11 cellular contexts compared by ENCODE assay signal in the genomic region with DNA sequence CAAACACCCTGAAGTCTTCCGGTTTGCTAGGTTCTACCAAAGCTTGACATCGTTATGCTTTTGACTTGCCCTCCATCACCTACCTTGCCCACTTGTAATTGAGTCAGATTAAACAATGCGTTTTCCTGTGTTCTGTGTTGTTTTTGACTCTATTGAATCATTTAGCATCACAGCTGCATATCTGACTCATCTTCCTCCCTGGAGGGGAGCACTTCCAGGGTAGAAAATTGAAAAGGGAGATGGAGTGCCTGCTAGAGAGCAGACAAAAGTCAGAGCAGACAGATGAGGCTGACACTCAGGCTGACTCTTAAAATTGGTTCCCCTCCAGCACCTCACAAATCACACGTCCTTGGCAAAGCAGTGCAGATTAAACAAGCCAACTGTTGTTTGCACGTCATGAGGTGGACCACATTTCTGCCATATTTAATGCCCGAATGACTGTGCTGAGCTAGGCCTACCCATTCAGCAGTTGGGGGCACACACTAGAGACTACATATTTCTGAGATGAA. TPM values are rescaled to one million over a fixed set of nuclear protein-coding genes. Genes with fewer than 3 reads are reported as not detected.
DNase-seq lines count a peak whose midpoint lies in the region; TF ChIP-seq lines count a peak whose summit lies in the region.
"Had no signal": no experiment of that assay in that cellular context is flagged by ENCODE, and none has a peak within 500 bp of the region (broad histone marks: within the 10 kb centered on the region; RNA-seq: fewer than 3 reads in every experiment).

No MANE protein-coding gene starts in this region.

- no peak overlapping the region for H3K4me3 ChIP-seq in AG04450 (ENCODE audit: low read depth, low read length)
- H3K4me3 ChIP-seq in mammary epithelial cell (replicated peaks in 1 of 3; ENCODE audit: insufficient read depth in 1 of 3, low read depth in 2 of 3, low read length in 3 of 3), result no peak overlapping the region
- H3K4me3 ChIP-seq in kidney epithelial cell (ENCODE audit: low read depth, low read length), result no peak overlapping the region

- H3K27ac ChIP-seq in AG04450 (ENCODE audit: low read depth, low read length) (peak overlapping the region; percentile 33), mammary epithelial cell (ENCODE audit: insufficient read depth, low read depth, low read length) (no peak overlapping the region)

- no peaks in the 10 kb centered on the region for H3K36me3 Mint-ChIP-seq in Calu3 (ENCODE audit: insufficient read depth, unreplicated experiment)

- H3K4me1 ChIP-seq in mammary epithelial cell (ENCODE audit: insufficient read depth, low read length), result peaks cover 40% of the 10 kb centered on the region

- POLR2A ChIA-PET in AG04450 (lab: Yijun Ruan, JAX), result interaction anchor here (0.5 to 1.9 kb wide), 3 partner anchors 42 to 711 kb away, joined by 3 to 4 read pairs (median 3); partner anchors contain the start of gene ALS2

- H3K27ac Mint-ChIP-seq in Calu3 (ENCODE audit: unreplicated experiment), result no peak overlapping the region
- H3K27ac Mint-ChIP-seq: activated CD4-positive, alpha-beta T cell treated with anti-CD3 and anti-CD28 coated beads for 36 hours; activated naive CD4-positive, alpha-beta T cell treated with anti-CD3 and anti-CD28 coated beads, Interleukin-2, amount 10 ng/mL, durations not matched to agents 7 days and 5 days had no signal

- H3K9ac ChIP-seq in mammary epithelial cell (ENCODE audit: insufficient read depth, low read length), result no peak overlapping the region

- BruUV-seq in mammary epithelial cell (replicated peaks; lab: Mats Ljungman, UMichigan) (no TSS peak), Calu3 (replicated peaks; lab: Mats Ljungman, UMichigan) (no TSS peak)

- H3K27me3 Mint-ChIP-seq in Calu3 (ENCODE audit: unreplicated experiment), result no peaks in the 10 kb centered on the region
- H3K27me3 Mint-ChIP-seq: activated CD4-positive, alpha-beta T cell treated with anti-CD3 and anti-CD28 coated beads for 36 hours had no signal

- H3K4me1 Mint-ChIP-seq in Calu3 (ENCODE audit: low read depth, unreplicated experiment), result no peaks in the 10 kb centered on the region
- H3K4me1 Mint-ChIP-seq: activated naive CD4-positive, alpha-beta T cell treated with anti-CD3 and anti-CD28 coated beads, Interleukin-2, amount 10 ng/mL, durations not matched to agents 7 days and 5 days had no signal

- dilution Hi-C loops in mammary epithelial cell (cut with HindIII; ENCODE audit: low sequenced_read_pairs), result no loop called here

- CTCF ChIA-PET in AG04450 (lab: Charles Lee), result no interaction called here
- CTCF ChIA-PET in mammary epithelial cell (lab: Charles Lee; ENCODE audit: low non-redundant PET), result no interaction called here
- CTCF ChIA-PET in Calu3 (lab: Charles Lee), result interaction anchor here (0.8 kb wide), 1 partner anchor 108 kb away, joined by 3 read pairs; no protein-coding TSS in a partner anchor

- H3K36me3 ChIP-seq in mammary epithelial cell (ENCODE audit: insufficient read depth, low read length) (peaks cover 2% of the 10 kb centered on the region), kidney epithelial cell (ENCODE audit: control insufficient read depth, insufficient read depth, low read length) (no peaks in the 10 kb centered on the region)

- TF ChIP-seq CTCF in AG04450 (IDR thresholded peaks at IDR 0.05; ENCODE audit: low read depth, low read length) (no peak), mammary epithelial cell (conservative IDR thresholded peaks at IDR 0.05 in 1 of 2, IDR thresholded peaks at IDR 0.05 in 1 of 2; ENCODE audit: extremely low read depth in 1 of 2, insufficient read depth in 1 of 2, low read depth in 1 of 2, low read length in 2 of 2) (no peak), kidney epithelial cell (IDR thresholded peaks at IDR 0.05; ENCODE audit: insufficient read depth, low read length, poor library complexity, severe bottlenecking) (no peak), GM10266 (IDR thresholded peaks at IDR 0.05; ENCODE audit: control insufficient read depth, insufficient read depth, low read depth, missing control alignments) (no peak), Calu3 (IDR thresholded peaks at IDR 0.05; ENCODE audit: unreplicated experiment) (no peak)

- no peaks in the 10 kb centered on the region for H3K79me2 ChIP-seq in mammary epithelial cell (ENCODE audit: insufficient read depth, low read length)

- 34% methylated on average over 6 of the region's 6 CpGs for WGBS in mammary epithelial cell (ENCODE audit: low coverage, missing lambda C conversion rate)

- peak overlapping the region; percentile 14 for H3K4me2 ChIP-seq in mammary epithelial cell (ENCODE audit: insufficient read depth, low read depth, low read length)

- intact Hi-C loops in mammary epithelial cell (cut with micrococcal nuclease), result loop anchor here (5.0 kb wide), 1 partner anchor 54 kb away; the partner anchor contains the start of gene TMEM237
- intact Hi-C loops in Calu3 (cut with micrococcal nuclease; ENCODE audit: unreplicated experiment), result no loop called here

- H4K20me1 ChIP-seq in mammary epithelial cell (ENCODE audit: insufficient read depth, low read length), result no peaks in the 10 kb centered on the region

- peak overlapping the region; percentile 47 for H2AFZ ChIP-seq in mammary epithelial cell (ENCODE audit: low read depth, low read length)

- DNase-seq in AG04450 (ENCODE audit: low read depth, low spot score), result peak; percentile 85
- DNase-seq in HT1080 (ENCODE audit: low read depth), result peak; percentile 96
- DNase-seq in mammary epithelial cell, result peak; percentile 74
- peak; percentile 53 for DNase-seq in kidney epithelial cell (ENCODE audit: low read depth)
- no peak for DNase-seq in activated CD4-positive, alpha-beta T cell treated with anti-CD3 and anti-CD28 coated beads, Interleukin-2, amount 50 U/mL, for 4 hours
- no peak for DNase-seq in GM10266 (ENCODE audit: extremely low spot score)
- DNase-seq in Calu3, result no peak
- no peak for DNase-seq in NCI-H510A (lab: John Stamatoyannopoulos, UW)
- DNase-seq: activated CD4-positive, alpha-beta T cell treated with anti-CD3 and anti-CD28 coated beads for 36 hours; activated naive CD4-positive, alpha-beta T cell treated with anti-CD3 and anti-CD28 coated beads, Interleukin-2, amount 10 ng/mL, durations not matched to agents 7 days and 5 days; KG1 had no signal

- no peaks in the 10 kb centered on the region for H3K27me3 ChIP-seq in AG04450 (ENCODE audit: control insufficient read depth, insufficient read depth, low read length)
- no peaks in the 10 kb centered on the region for H3K27me3 ChIP-seq in mammary epithelial cell (ENCODE audit: insufficient read depth, low read length)
- H3K27me3 ChIP-seq in kidney epithelial cell (ENCODE audit: control insufficient read depth, insufficient read depth, low read length), result no peaks in the 10 kb centered on the region

- H3K4me3 Mint-ChIP-seq in Calu3 (ENCODE audit: low read depth, unreplicated experiment), result no peak overlapping the region
- H3K4me3 Mint-ChIP-seq: activated CD4-positive, alpha-beta T cell treated with anti-CD3 and anti-CD28 coated beads for 36 hours; activated naive CD4-positive, alpha-beta T cell treated with anti-CD3 and anti-CD28 coated beads, Interleukin-2, amount 10 ng/mL, durations not matched to agents 7 days and 5 days had no signal

- in situ Hi-C loops in mammary epithelial cell (cut with MboI; ENCODE audit: low sequenced_read_pairs in 2 of 2), result no loop called here

- no peaks in the 10 kb centered on the region for H3K9me3 Mint-ChIP-seq in Calu3 (ENCODE audit: low read depth, unreplicated experiment)
- H3K9me3 Mint-ChIP-seq: activated naive CD4-positive, alpha-beta T cell treated with anti-CD3 and anti-CD28 coated beads, Interleukin-2, amount 10 ng/mL, durations not matched to agents 7 days and 5 days had no signal

- H3K9me3 ChIP-seq in AG04450 (ENCODE audit: control insufficient read depth, insufficient read depth, low read length) (no peaks in the 10 kb centered on the region), mammary epithelial cell (replicated peaks; ENCODE audit: insufficient read depth, low read length) (no peaks in the 10 kb centered on the region)

RNA-seq across cellular contexts. Expression of gene MPP4, which starts 2.2 kb away (rescaled TPM):
- 8.6 and 9.1 TPM in 2 replicates for polyA plus RNA-seq in AG04450 (2011; rRNA removed)
- polyA minus RNA-seq in AG04450 (2011; rRNA and poly(A)+ RNA removed), result 7.7 and 8.0 TPM in 2 replicates
- 26.4 and 31.2 TPM in 2 replicates for total RNA-seq in HT1080 (2014; rRNA removed; shearing (Covaris generic))
- 18.7 and 19.3 TPM in 2 replicates for polyA plus RNA-seq in HT1080 (2015; cell fraction: cytosol; rRNA removed)
- 32.7 and 41.7 TPM in 2 replicates for polyA plus RNA-seq in HT1080 (2015; cell fraction: nucleus; rRNA removed)
- under 1 TPM; 0.50 to 0.59 TPM for total RNA-seq in mammary epithelial cell
- polyA plus RNA-seq in mammary epithelial cell, result 0.14 TPM
- polyA minus RNA-seq in mammary epithelial cell, result not detected
- total RNA-seq in kidney epithelial cell, result 0.21 TPM in 1 of 2 replicates, not detected in the other
- 0.44 TPM in 1 of 2 replicates, not detected in the other for total RNA-seq in Calu3 (2022)
- total RNA-seq: activated CD4-positive, alpha-beta T cell treated with anti-CD3 and anti-CD28 coated beads for 36 hours had no signal

RNA-seq across cellular contexts. Expression of gene TMEM237, which starts 52.9 kb away (rescaled TPM):
- 45.0 and 51.5 TPM in 2 replicates for polyA plus RNA-seq in AG04450 (2011; rRNA removed)
- polyA minus RNA-seq in AG04450 (2011; rRNA and poly(A)+ RNA removed), result 23.3 and 28.7 TPM in 2 replicates
- total RNA-seq in HT1080 (2014; rRNA removed; shearing (Covaris generic)), result 19.5 and 23.2 TPM in 2 replicates
- polyA plus RNA-seq in HT1080 (2015; cell fraction: cytosol; rRNA removed), result 15.0 and 16.1 TPM in 2 replicates
- polyA plus RNA-seq in HT1080 (2015; cell fraction: nucleus; rRNA removed), result 19.4 and 25.4 TPM in 2 replicates
- 10 to 100 TPM; 50.1 to 96.9 TPM for total RNA-seq in mammary epithelial cell
- polyA plus RNA-seq in mammary epithelial cell, result 39.5 TPM
- polyA minus RNA-seq in mammary epithelial cell, result 20.5 TPM
- 24.4 and 34.5 TPM in 2 replicates for total RNA-seq in kidney epithelial cell
- total RNA-seq in Calu3 (2022), result 19.9 and 27.1 TPM in 2 replicates

Comparison
In these comparisons a context has a peak if more than half of its experiments do, and no peak if none do; other contexts are left out.
1. DNase-seq: peak in AG04450 (single experiment), HT1080 (single experiment), mammary epithelial cell (single experiment) and kidney epithelial cell (single experiment); none in activated CD4-positive, alpha-beta T cell treated with anti-CD3 and anti-CD28 coated beads, Interleukin-2, amount 50 U/mL, for 4 hours (0 of 2), GM10266 (single experiment), Calu3 (single experiment) and NCI-H510A (single experiment).
2. RNA of gene MPP4, which starts 2.2 kb away (total RNA-seq): 26.4 to 31.2 TPM in HT1080; 0.50 to 0.59 TPM in mammary epithelial cell, 0.21 TPM in kidney epithelial cell and 0.44 TPM in Calu3; every median in the first group is over 10 times any median in the second.